ENCODE assay signal across 1 cellular context in genomic region chr19:3375221-3376088, GRCh38.
A peak's percentile ranks its signal among the peaks of the same experiment; 100 is the strongest.
TF ChIP-seq lines count a peak whose summit lies in the region.

No MANE protein-coding gene starts in this region.

TF ChIP-seq in SK-N-SH, 30 proteins besides CTCF, POLR2A, EP300 and RAD21 (continued from another document):
- TF ChIP-seq NFIC (IDR thresholded peaks at IDR 0.05; ENCODE audit: borderline replicate concordance) (peak; percentile 48), RXRA (IDR thresholded peaks at IDR 0.05; ENCODE audit: borderline replicate concordance, low read depth) (peak; percentile 70; the same call in 1 of the 2 replicates), TEAD4 (IDR thresholded peaks at IDR 0.05; ENCODE audit: borderline replicate concordance, insufficient read depth) (no peak), FOXJ3 (CRISPR knock-in tag; IDR thresholded peaks at IDR 0.05) (peak; percentile 19; the same call in 1 of the 2 replicates)
